In genomic region chr21:38327984-38328383, GRCh38 we compare ENCODE assay signal across 23 cellular contexts.
DNase-seq lines count a peak whose midpoint lies in the region; ATAC-seq and TF ChIP-seq lines count a peak whose summit lies in the region.
"Had no signal": no experiment of that assay in that cellular context is flagged by ENCODE, and none has a peak within 500 bp of the region (broad histone marks: within the 10 kb centered on the region; RNA-seq: fewer than 3 reads in every experiment).

No MANE protein-coding gene starts in this region.

- H2BK15ac ChIP-seq in mesenchymal stem cell (ENCODE audit: low read depth, poor library complexity, severe bottlenecking): no peak overlapping the region

- H3K4me3 Mint-ChIP-seq in activated CD4-positive, alpha-beta T cell treated with anti-CD3 and anti-CD28 coated beads for 36 hours: no peak overlapping the region
- no peak overlapping the region for H3K4me3 Mint-ChIP-seq in activated T-helper 2 cell treated with anti-CD3 and anti-CD28 coated beads, Interferon-gamma antibody, Interleukin-2, Interleukin-4, amounts not matched to agents 10 μg/mL and 5 μg/mL and 100 μg/mL, durations not matched to agents 14 hours and 24 hours and 36 hours (ENCODE audit: low read depth)
- H3K4me3 Mint-ChIP-seq: activated CD4-positive, alpha-beta T cell treated with anti-CD3 and anti-CD28 coated beads, Interleukin-2, amount 10 ng/mL, durations not matched to agents 7 days and 5 days; central memory CD8-positive, alpha-beta T cell; natural killer cell; stimulated activated memory B cell treated with anti-CD40 and anti-IgM and Interleukin-4, amounts not matched to agents 10 μg/mL and 1 μg/mL and 100 μg/mL, for 72 hours had no signal

- peak overlapping the region; percentile 40 for H3K27ac Mint-ChIP-seq in activated CD4-positive, alpha-beta T cell treated with anti-CD3 and anti-CD28 coated beads for 36 hours
- peak overlapping the region; percentile 0 for H3K27ac Mint-ChIP-seq in activated T-helper 2 cell treated with anti-CD3 and anti-CD28 coated beads, Interferon-gamma antibody, Interleukin-2, Interleukin-4, amounts not matched to agents 10 μg/mL and 5 μg/mL and 100 μg/mL, durations not matched to agents 14 hours and 24 hours and 36 hours
- H3K27ac Mint-ChIP-seq: activated CD4-positive, alpha-beta T cell treated with anti-CD3 and anti-CD28 coated beads, Interleukin-2, amount 10 ng/mL, durations not matched to agents 7 days and 5 days; natural killer cell; progenitor cell of endocrine pancreas; stimulated activated memory B cell treated with anti-CD40 and anti-IgM and Interleukin-4, amounts not matched to agents 10 μg/mL and 1 μg/mL and 100 μg/mL, for 72 hours had no signal

- peak; percentile 85 for ATAC-seq in activated CD4-positive, alpha-beta T cell treated with anti-CD3 and anti-CD28 coated beads for 36 hours
- ATAC-seq in mucosa of descending colon (no peak), HG03025 (IDR thresholded peaks at IDR 0.05; ENCODE audit: low FRiP score, unreplicated experiment) (no peak)
- ATAC-seq: HepG2; natural killer cell; stimulated activated memory B cell treated with anti-CD40 and anti-IgM and Interleukin-4, amounts not matched to agents 10 μg/mL and 1 μg/mL and 100 μg/mL, for 72 hours had no signal

- peaks cover 2% of the 10 kb centered on the region for H3K27me3 Mint-ChIP-seq in activated CD4-positive, alpha-beta T cell treated with anti-CD3 and anti-CD28 coated beads for 36 hours
- H3K27me3 Mint-ChIP-seq in activated T-helper 2 cell treated with anti-CD3 and anti-CD28 coated beads, Interferon-gamma antibody, Interleukin-2, Interleukin-4, amounts not matched to agents 10 μg/mL and 5 μg/mL and 100 μg/mL, durations not matched to agents 14 hours and 24 hours and 36 hours (ENCODE audit: low read depth): no peaks in the 10 kb centered on the region
- H3K27me3 Mint-ChIP-seq: activated CD4-positive, alpha-beta T cell treated with anti-CD3 and anti-CD28 coated beads, Interleukin-2, amount 10 ng/mL, durations not matched to agents 7 days and 5 days; stimulated activated memory B cell treated with anti-CD40 and anti-IgM and Interleukin-4, amounts not matched to agents 10 μg/mL and 1 μg/mL and 100 μg/mL, for 72 hours had no signal

- H3K27ac ChIP-seq in mesenchymal stem cell (ENCODE audit: low read length, poor library complexity, severe bottlenecking): peak overlapping the region; percentile 89
- H3K27ac ChIP-seq: BLaER1 treated with 17β-estradiol and CSF1 and Interleukin-3, amounts not matched to agents 10 nM and 100 nM; tibial artery had no signal

- no peaks in the 10 kb centered on the region for H3K27me3 ChIP-seq in mesenchymal stem cell (ENCODE audit: control insufficient read depth in 1 of 2, insufficient read depth in 1 of 2, low read length in 2 of 2)
- H3K27me3 ChIP-seq: MG63, tibial artery had no signal

- H2BK5ac ChIP-seq in mesenchymal stem cell (ENCODE audit: low read depth, low read length, poor library complexity, severe bottlenecking): peak overlapping the region; percentile 63

- H2AK5ac ChIP-seq in mesenchymal stem cell (ENCODE audit: low read length, severe bottlenecking): peak overlapping the region; percentile 57

- no peak overlapping the region for H3K4ac ChIP-seq in mesenchymal stem cell (ENCODE audit: low read depth in 1 of 2, low read length in 2 of 2)

- TF ChIP-seq CTCF in mucosa of descending colon (IDR thresholded peaks at IDR 0.05): no peak

- DNase-seq in activated CD4-positive, alpha-beta T cell treated with anti-CD3 and anti-CD28 coated beads for 36 hours: peak; percentile 26
- no peak for DNase-seq in activated CD4-positive, alpha-beta T cell treated with anti-CD3 and anti-CD28 coated beads, Interleukin-2, amount 50 U/mL, for 1 hour
- DNase-seq in HCEC 1CT (peak; percentile 46), mesenchymal stem cell (no peak), mucosa of descending colon (no peak), D341Med (ENCODE audit: low spot score) (no peak)
- no peak for DNase-seq in activated T-helper 2 cell treated with anti-CD3 and anti-CD28 coated beads, Interferon-gamma antibody, Interleukin-2, Interleukin-4, amounts not matched to agents 10 μg/mL and 5 μg/mL and 100 μg/mL, durations not matched to agents 14 hours and 24 hours and 36 hours (ENCODE audit: low spot score)
- DNase-seq: 8988T; activated CD4-positive, alpha-beta T cell treated with anti-CD3 and anti-CD28 coated beads, Interleukin-2, amount 10 ng/mL, durations not matched to agents 7 days and 5 days; amniotic stem cell; effector memory CD4-positive, alpha-beta T cell; GF-D8; islet precursor cell; natural killer cell; NCI-H1694 treated with DMSO at 0.1 percent for 48 hours had no signal

- H3K23ac ChIP-seq in mesenchymal stem cell (ENCODE audit: low read length in 2 of 2): no peak overlapping the region

- POLR2A ChIA-PET in activated CD4-positive, alpha-beta T cell treated with anti-CD3 and anti-CD28 coated beads for 36 hours (lab: Charles Lee): no interaction called here

- H3K4me3 ChIP-seq in mesenchymal stem cell (ENCODE audit: insufficient read depth in 1 of 2, low read depth in 1 of 2, low read length in 2 of 2) (no peak overlapping the region), mucosa of descending colon (no peak overlapping the region)
- H3K4me3 ChIP-seq: BLaER1 treated with 17β-estradiol and CSF1 and Interleukin-3, amounts not matched to agents 10 nM and 100 nM; MG63; tibial artery had no signal

- H3K4me1 ChIP-seq in mesenchymal stem cell (ENCODE audit: control insufficient read depth, insufficient read depth, low read depth, low read length) (peaks cover 24% of the 10 kb centered on the region), mucosa of descending colon (ENCODE audit: low read depth) (no peaks in the 10 kb centered on the region)

- intact Hi-C loops in activated CD4-positive, alpha-beta T cell treated with anti-CD3 and anti-CD28 coated beads for 36 hours (cut with DNase I, micrococcal nuclease): loop anchor here in 1 of 2 experiments (1.0 kb wide), 1 partner anchor 21 kb away; no protein-coding TSS in a partner anchor
- intact Hi-C loops in activated T-helper 2 cell treated with anti-CD3 and anti-CD28 coated beads, Interferon-gamma antibody, Interleukin-2, Interleukin-4, amounts not matched to agents 10 μg/mL and 5 μg/mL and 100 μg/mL, durations not matched to agents 14 hours and 24 hours and 36 hours (cut with micrococcal nuclease): loop anchor here (1.0 kb wide), 1 partner anchor 59 kb away; no protein-coding TSS in a partner anchor
- intact Hi-C loops in mucosa of descending colon (cut with DNase I, micrococcal nuclease): no loop called here

- no peaks in the 10 kb centered on the region for H3K79me1 ChIP-seq in mesenchymal stem cell (replicated peaks; ENCODE audit: low read length, poor library complexity, severe bottlenecking)

- H3K4me2 ChIP-seq in mesenchymal stem cell (ENCODE audit: low read length, poor library complexity, severe bottlenecking): no peak overlapping the region

- H2AFZ ChIP-seq in mesenchymal stem cell (ENCODE audit: low read depth, low read length): no peak overlapping the region

- H3K14ac ChIP-seq in mesenchymal stem cell (ENCODE audit: low read length in 2 of 2): no peak overlapping the region

- H4K8ac ChIP-seq in mesenchymal stem cell (ENCODE audit: low read length): no peak overlapping the region

- CTCF ChIA-PET in activated CD4-positive, alpha-beta T cell treated with anti-CD3 and anti-CD28 coated beads for 36 hours (lab: Charles Lee): no interaction called here

- 100% methylated on average over 1 of the region's 1 CpG for WGBS in mesenchymal stem cell

- no peak overlapping the region for H3K18ac ChIP-seq in mesenchymal stem cell (ENCODE audit: low read depth in 1 of 2, low read length in 2 of 2)

- H4K91ac ChIP-seq in mesenchymal stem cell (ENCODE audit: low read length): no peak overlapping the region

- H2BK12ac ChIP-seq in mesenchymal stem cell (ENCODE audit: low read length in 2 of 2): no peak overlapping the region

- H3K9me3 Mint-ChIP-seq in activated CD4-positive, alpha-beta T cell treated with anti-CD3 and anti-CD28 coated beads for 36 hours (ENCODE audit: low read depth): no peaks in the 10 kb centered on the region
- H3K9me3 Mint-ChIP-seq in activated T-helper 2 cell treated with anti-CD3 and anti-CD28 coated beads, Interferon-gamma antibody, Interleukin-2, Interleukin-4, amounts not matched to agents 10 μg/mL and 5 μg/mL and 100 μg/mL, durations not matched to agents 14 hours and 24 hours and 36 hours: no peaks in the 10 kb centered on the region
- H3K9me3 Mint-ChIP-seq: activated CD4-positive, alpha-beta T cell treated with anti-CD3 and anti-CD28 coated beads, Interleukin-2, amount 10 ng/mL, durations not matched to agents 7 days and 5 days; central memory CD8-positive, alpha-beta T cell; natural killer cell; stimulated activated memory B cell treated with anti-CD40 and anti-IgM and Interleukin-4, amounts not matched to agents 10 μg/mL and 1 μg/mL and 100 μg/mL, for 72 hours had no signal

- H3K9ac ChIP-seq in mesenchymal stem cell (ENCODE audit: low read length): peak overlapping the region; percentile 68
- H3K9ac ChIP-seq: BLaER1 treated with 17β-estradiol and CSF1 and Interleukin-3, amounts not matched to agents 10 nM and 100 nM had no signal

- H3K4me1 Mint-ChIP-seq in activated CD4-positive, alpha-beta T cell treated with anti-CD3 and anti-CD28 coated beads for 36 hours: peaks cover 23% of the 10 kb centered on the region
- peaks cover 13% of the 10 kb centered on the region for H3K4me1 Mint-ChIP-seq in activated T-helper 2 cell treated with anti-CD3 and anti-CD28 coated beads, Interferon-gamma antibody, Interleukin-2, Interleukin-4, amounts not matched to agents 10 μg/mL and 5 μg/mL and 100 μg/mL, durations not matched to agents 14 hours and 24 hours and 36 hours (ENCODE audit: low read depth)
- H3K4me1 Mint-ChIP-seq: central memory CD8-positive, alpha-beta T cell; natural killer cell; stimulated activated memory B cell treated with anti-CD40 and anti-IgM and Interleukin-4, amounts not matched to agents 10 μg/mL and 1 μg/mL and 100 μg/mL, for 72 hours had no signal

- no peak overlapping the region for H2BK120ac ChIP-seq in mesenchymal stem cell (ENCODE audit: low read depth, low read length)

- no peaks in the 10 kb centered on the region for H3K36me3 Mint-ChIP-seq in activated CD4-positive, alpha-beta T cell treated with anti-CD3 and anti-CD28 coated beads for 36 hours (ENCODE audit: low read depth)
- no peaks in the 10 kb centered on the region for H3K36me3 Mint-ChIP-seq in activated T-helper 2 cell treated with anti-CD3 and anti-CD28 coated beads, Interferon-gamma antibody, Interleukin-2, Interleukin-4, amounts not matched to agents 10 μg/mL and 5 μg/mL and 100 μg/mL, durations not matched to agents 14 hours and 24 hours and 36 hours (ENCODE audit: low read depth)
- H3K36me3 Mint-ChIP-seq: natural killer cell; stimulated activated memory B cell treated with anti-CD40 and anti-IgM and Interleukin-4, amounts not matched to agents 10 μg/mL and 1 μg/mL and 100 μg/mL, for 72 hours had no signal

- H3K9me3 ChIP-seq in mesenchymal stem cell (ENCODE audit: control insufficient read depth, low read length) (no peaks in the 10 kb centered on the region), mucosa of descending colon (no peaks in the 10 kb centered on the region)
- H3K9me3 ChIP-seq: MG63, tibial artery had no signal

- H3K36me3 ChIP-seq in mesenchymal stem cell (ENCODE audit: control insufficient read depth in 1 of 2, insufficient read depth in 2 of 2, low read depth in 1 of 2, low read length in 2 of 2) (peaks cover 0 to 4% of the 10 kb centered on the region in 2 experiments), mucosa of descending colon (ENCODE audit: low read depth) (no peaks in the 10 kb centered on the region)
- H3K36me3 ChIP-seq: BLaER1 treated with 17β-estradiol and CSF1 and Interleukin-3, amounts not matched to agents 10 nM and 100 nM; MG63; tibial artery had no signal

Comparison
In these comparisons a context has a peak if more than half of its experiments do, and no peak if none do; other contexts are left out.
1. DNase-seq: peak in activated CD4-positive, alpha-beta T cell treated with anti-CD3 and anti-CD28 coated beads for 36 hours (single experiment) and HCEC 1CT (single experiment); none in activated CD4-positive, alpha-beta T cell treated with anti-CD3 and anti-CD28 coated beads, Interleukin-2, amount 50 U/mL, for 1 hour (single experiment), activated T-helper 2 cell treated with anti-CD3 and anti-CD28 coated beads, Interferon-gamma antibody, Interleukin-2, Interleukin-4, amounts not matched to agents 10 μg/mL and 5 μg/mL and 100 μg/mL, durations not matched to agents 14 hours and 24 hours and 36 hours (single experiment), mesenchymal stem cell (single experiment), mucosa of descending colon (0 of 3) and D341Med (single experiment).